In the genomic region with DNA sequence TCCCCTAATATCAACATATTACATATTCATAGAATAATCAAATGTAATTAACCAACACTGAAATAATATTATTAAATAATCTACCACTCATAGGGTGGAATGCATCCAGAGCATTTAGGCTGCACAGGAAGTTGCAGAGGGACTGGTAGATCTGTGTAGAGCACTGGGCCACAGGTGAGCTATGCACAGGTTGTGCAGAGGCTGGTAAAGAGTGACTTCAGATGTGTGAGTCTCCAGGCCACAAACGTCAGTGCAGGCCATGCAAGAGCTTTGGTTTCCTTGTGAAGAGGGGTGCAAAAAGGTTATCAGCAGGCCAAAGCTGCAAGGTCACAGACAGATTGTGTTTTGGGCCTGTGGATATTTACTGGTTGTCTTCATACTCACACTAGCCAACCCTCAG, we compare ENCODE assay signal across 30 cellular contexts.
"Had no signal": no experiment of that assay in that cellular context is flagged by ENCODE, and none has a peak within 500 bp of the region (broad histone marks: within the 10 kb centered on the region; RNA-seq: fewer than 3 reads in every experiment).

No MANE protein-coding gene starts in this region.

- H3K27ac Mint-ChIP-seq: immature natural killer cell, memory B cell, natural killer cell had no signal

- H3K27me3 Mint-ChIP-seq: memory B cell; stimulated activated naive CD8-positive, alpha-beta T cell treated with anti-CD3 and anti-CD28 coated beads, Interleukin-15, amount 100 ng/mL, for 72 hours had no signal

- H3K36me3 Mint-ChIP-seq: immature natural killer cell, memory B cell, natural killer cell had no signal

- H3K36me3 ChIP-seq: pancreas, suprapubic skin, transverse colon, upper lobe of right lung, uterus had no signal

- H3K4me1 ChIP-seq: pancreas, right atrium auricular region, suprapubic skin, transverse colon, upper lobe of right lung, uterus had no signal

- ATAC-seq: heart right ventricle; natural killer cell; pancreas; sciatic nerve; stimulated activated naive CD8-positive, alpha-beta T cell treated with anti-CD3 and anti-CD28 coated beads, Interleukin-15, amount 100 ng/mL, for 72 hours; upper lobe of right lung had no signal

- H3K9me3 Mint-ChIP-seq: immature natural killer cell; natural killer cell; stimulated activated naive CD8-positive, alpha-beta T cell treated with anti-CD3 and anti-CD28 coated beads, Interleukin-15, amount 100 ng/mL, for 72 hours had no signal

- H3K9me3 ChIP-seq: esophagus squamous epithelium, neutrophil, pancreas, suprapubic skin, transverse colon, upper lobe of right lung, uterus had no signal

- H3K4me3 Mint-ChIP-seq: immature natural killer cell; memory B cell; natural killer cell; stimulated activated naive CD8-positive, alpha-beta T cell treated with anti-CD3 and anti-CD28 coated beads, Interleukin-15, amount 100 ng/mL, for 72 hours had no signal

- H3K4me3 ChIP-seq: coronary artery, esophagus squamous epithelium, heart right ventricle, lung, pancreas, right atrium auricular region, smooth muscle cell, suprapubic skin, transverse colon, upper lobe of right lung, uterus had no signal

- DNase-seq: dermis blood vessel endothelial cell; effector memory CD4-positive, alpha-beta T cell; erythroblast; esophagus squamous epithelium; foreskin melanocyte; glutamatergic neuron; heart right ventricle; hypothalamus; immature natural killer cell; islet precursor cell; kidney glomerular epithelial cell; natural killer cell; pancreas; stimulated activated CD4-positive, alpha-beta T cell treated with anti-CD3 and anti-CD28 coated beads, Interleukin-12 subunit alpha, Interleukin-12 subunit beta, amount 100 ng/mL, for 4 hours; stimulated activated CD4-positive, alpha-beta T cell treated with anti-CD3 and anti-CD28 coated beads, Interleukin-1b, Interleukin-23, amount 100 ng/mL, for 48 hours; stimulated activated CD4-positive, alpha-beta T cell treated with anti-CD3 and anti-CD28 coated beads, Interleukin-4, amount 100 ng/mL, for 1 hour; stimulated activated CD8-positive, alpha-beta memory T cell treated with anti-CD3 and anti-CD28 coated beads, Interleukin-4, amount 100 ng/mL, for 48 hours; stimulated activated naive CD4-positive, alpha-beta T cell; stimulated activated naive CD8-positive, alpha-beta T cell treated with anti-CD3 and anti-CD28 coated beads, Interleukin-15, amount 100 ng/mL, for 72 hours; transverse colon; upper lobe of right lung; uterus had no signal

- H3K27ac ChIP-seq: coronary artery, esophagus squamous epithelium, heart right ventricle, neutrophil, pancreas, right atrium auricular region, suprapubic skin, transverse colon, upper lobe of right lung, uterus had no signal

- H3K27me3 ChIP-seq: esophagus squamous epithelium, heart right ventricle, neutrophil, pancreas, right atrium auricular region, suprapubic skin, transverse colon, upper lobe of right lung, uterus had no signal
